17 cellular contexts compared by ENCODE assay signal in genomic region chr6:115717472-115717871, GRCh38.
DNase-seq lines count a peak whose midpoint lies in the region; ATAC-seq, FAIRE-seq and TF ChIP-seq lines count a peak whose summit lies in the region.
"Had no signal": no experiment of that assay in that cellular context is flagged by ENCODE, and none has a peak within 500 bp of the region (broad histone marks: within the 10 kb centered on the region; RNA-seq: fewer than 3 reads in every experiment).

No MANE protein-coding gene starts in this region.

- DNase-seq in GM12891 (ENCODE audit: insufficient read length, low spot score) (no peak), smooth muscle cell (lab: John Stamatoyannopoulos, UW; ENCODE audit: unreplicated experiment) (no peak), PC-9 (no peak), COR-L47 (lab: John Stamatoyannopoulos, UW) (no peak), GM13977 (ENCODE audit: low spot score) (no peak)
- DNase-seq: activated CD4-positive, alpha-beta T cell treated with anti-CD3 and anti-CD28 coated beads, Interleukin-2, amount 50 U/mL, for 1 hour; dorsolateral prefrontal cortex; ovary; RPMI8226; stimulated activated CD4-positive, alpha-beta T cell treated with anti-CD3 and anti-CD28 coated beads, Interleukin-12 subunit alpha, Interleukin-12 subunit beta, amount 100 ng/mL, for 4 hours had no signal

- H3K4me2 ChIP-seq in smooth muscle cell (no peak overlapping the region), PC-9 (no peak overlapping the region)
- H3K4me2 ChIP-seq: GM23338 had no signal

- H4K20me1 ChIP-seq in smooth muscle cell (ENCODE audit: low read depth) (no peaks in the 10 kb centered on the region), PC-9 (ENCODE audit: insufficient read depth) (no peaks in the 10 kb centered on the region)

- ATAC-seq in GM19397 (IDR thresholded peaks at IDR 0.05; ENCODE audit: unreplicated experiment) (peak; percentile 32), HG02763 (IDR thresholded peaks at IDR 0.05; ENCODE audit: unreplicated experiment) (peak; percentile 33), HG03457 (IDR thresholded peaks at IDR 0.05; ENCODE audit: unreplicated experiment) (peak; percentile 29)
- ATAC-seq: GM23338 had no signal

- 79% methylated on average over 1 of the region's 1 CpG for WGBS in smooth muscle cell (ENCODE audit: low lambda C conversion rate)

- H3K36me3 ChIP-seq in smooth muscle cell (ENCODE audit: low read depth) = no peaks in the 10 kb centered on the region
- H3K36me3 ChIP-seq in PC-9 (ENCODE audit: low read depth) = no peaks in the 10 kb centered on the region
- H3K36me3 ChIP-seq: ovary, tibial nerve had no signal

- CTCF ChIA-PET in PC-9 (lab: Charles Lee) = no interaction called here

- TF ChIP-seq CTCF in smooth muscle cell (IDR thresholded peaks at IDR 0.05; ENCODE audit: borderline replicate concordance, insufficient read depth, poor library complexity, severe bottlenecking) = no peak
- no peak for TF ChIP-seq CTCF in PC-9 (conservative IDR thresholded peaks at IDR 0.05)
- no peak for TF ChIP-seq CTCF in GM13977 (IDR thresholded peaks at IDR 0.05; ENCODE audit: extremely low read depth, insufficient read depth, missing control alignments)

- H3K79me2 ChIP-seq in smooth muscle cell (ENCODE audit: low read depth) (no peaks in the 10 kb centered on the region), PC-9 (ENCODE audit: low read depth) (no peaks in the 10 kb centered on the region)

- no peak overlapping the region for H3K9ac ChIP-seq in smooth muscle cell (ENCODE audit: low read depth)

- no peaks in the 10 kb centered on the region for H3K4me1 ChIP-seq in smooth muscle cell (ENCODE audit: low read depth)
- no peaks in the 10 kb centered on the region for H3K4me1 ChIP-seq in PC-9 (replicated peaks; ENCODE audit: insufficient read depth)
- H3K4me1 ChIP-seq: tibial nerve had no signal

- no peaks in the 10 kb centered on the region for H3F3A ChIP-seq in smooth muscle cell (ENCODE audit: low read depth)
- H3F3A ChIP-seq in PC-9 (ENCODE audit: insufficient read depth, low read depth) = no peaks in the 10 kb centered on the region

- H3K4me3 ChIP-seq in smooth muscle cell = no peak overlapping the region
- no peak overlapping the region for H3K4me3 ChIP-seq in PC-9
- H3K4me3 ChIP-seq: dorsolateral prefrontal cortex, GM23338, ovary, tibial nerve had no signal

- no peaks in the 10 kb centered on the region for H3K9me3 ChIP-seq in smooth muscle cell (replicated peaks; ENCODE audit: low read depth)
- no peaks in the 10 kb centered on the region for H3K9me3 ChIP-seq in PC-9 (ENCODE audit: insufficient read depth, low read depth)
- H3K9me3 ChIP-seq: ovary, tibial nerve had no signal

- in situ Hi-C loops in GM13977 (cut with MboI; ENCODE audit: low pct_unique_long_range_greater_than_20kb, low sequenced_read_pairs, unreplicated experiment) = no loop called here

- no peaks in the 10 kb centered on the region for H3K9me2 ChIP-seq in PC-9 (ENCODE audit: insufficient read depth)

- intact Hi-C loops in PC-9 (cut with micrococcal nuclease; ENCODE audit: unreplicated experiment) = no loop called here

- BruUV-seq in PC-9 (replicated peaks; lab: Mats Ljungman, UMichigan) = no TSS peak

- H3K27ac ChIP-seq in smooth muscle cell (ENCODE audit: low read depth) (no peak overlapping the region), PC-9 (no peak overlapping the region)
- H3K27ac ChIP-seq: dorsolateral prefrontal cortex, ovary, tibial nerve had no signal

- FAIRE-seq in GM12891 (lab: Jason Lieb, UNC) = no peak
- FAIRE-seq: A204.1, astrocyte had no signal

- H3K27me3 ChIP-seq in smooth muscle cell (ENCODE audit: low read depth) = no peaks in the 10 kb centered on the region
- H3K27me3 ChIP-seq in PC-9 (ENCODE audit: insufficient read depth, low read depth) = no peaks in the 10 kb centered on the region
- H3K27me3 ChIP-seq: dorsolateral prefrontal cortex, ovary, tibial nerve had no signal

- H2AFZ ChIP-seq in smooth muscle cell (ENCODE audit: low read depth) (no peak overlapping the region), PC-9 (no peak overlapping the region)
- H2AFZ ChIP-seq: GM23338 had no signal

- TF ChIP-seq POLR2A in GM12891 (IDR thresholded peaks at IDR 0.05; ENCODE audit: low read depth, low read length) = no peak

- POLR2A ChIA-PET in PC-9 (lab: Charles Lee; ENCODE audit: unreplicated experiment) = no interaction called here

TF ChIP-seq in GM12891, 5 proteins besides CTCF, POLR2A, EP300 and RAD21:
- TF ChIP-seq SPI1 (IDR thresholded peaks at IDR 0.05; ENCODE audit: low read depth, low read length) (0 out of 2 replicates have a peak, but pooled peaks have one; percentile 35), POU2F2 (IDR thresholded peaks at IDR 0.05; ENCODE audit: low read depth, low read length) (no peak)
